ENCODE assay signal across 21 cellular contexts in genomic region chrX:3290561-3290960, GRCh38. TPM values are rescaled to one million over a fixed set of nuclear protein-coding genes. Genes with fewer than 3 reads are reported as not detected.
DNase-seq lines count a peak whose midpoint lies in the region; ATAC-seq and TF ChIP-seq lines count a peak whose summit lies in the region.
"Had no signal": no experiment of that assay in that cellular context is flagged by ENCODE, and none has a peak within 500 bp of the region (broad histone marks: within the 10 kb centered on the region; RNA-seq: fewer than 3 reads in every experiment).

No MANE protein-coding gene starts in this region.

- H3K27me3 ChIP-seq in adipocyte (replicated peaks; ENCODE audit: control insufficient read depth, insufficient read depth, low read length) = no peaks in the 10 kb centered on the region
- H3K27me3 ChIP-seq in SK-N-SH (ENCODE audit: insufficient read depth) = no peaks in the 10 kb centered on the region
- H3K27me3 ChIP-seq: BE2C had no signal

- H2AFZ ChIP-seq in OCI-LY7 (ENCODE audit: low read length) (no peak overlapping the region), SK-N-SH (ENCODE audit: low read depth) (no peak overlapping the region)
- H2AFZ ChIP-seq: GM23248 had no signal

- no peak overlapping the region for H3K4me3 Mint-ChIP-seq in chondrocyte (ENCODE audit: unreplicated experiment)
- H3K4me3 Mint-ChIP-seq: CD4-positive, CD25-positive, alpha-beta regulatory T cell; CD8-positive, alpha-beta memory T cell had no signal

- WGBS in SK-N-SH (ENCODE audit: low lambda C conversion rate) = 7% methylated on average over 1 of the region's 1 CpG

- H3K9me3 ChIP-seq in adipocyte (ENCODE audit: control insufficient read depth, low read length) (no peaks in the 10 kb centered on the region), OCI-LY7 (ENCODE audit: low read length) (no peaks in the 10 kb centered on the region), SK-N-SH (no peaks in the 10 kb centered on the region)
- H3K9me3 ChIP-seq: BE2C had no signal

- H3K9ac ChIP-seq in adipocyte (ENCODE audit: low read length) (no peak overlapping the region), SK-N-SH (no peak overlapping the region)
- H3K9ac ChIP-seq: GM23248 had no signal

- intact Hi-C loops in OCI-LY7 (cut with micrococcal nuclease; ENCODE audit: unreplicated experiment) = no loop called here

- CTCF ChIA-PET in OCI-LY7 (lab: Charles Lee; ENCODE audit: unreplicated experiment) (no interaction called here), SK-N-SH (lab: Yijun Ruan, JAX) (no interaction called here)

- peaks cover 17% of the 10 kb centered on the region for H3K9me3 Mint-ChIP-seq in chondrocyte (ENCODE audit: low read depth)
- H3K9me3 Mint-ChIP-seq: CD4-positive, CD25-positive, alpha-beta regulatory T cell had no signal

- H3K27ac Mint-ChIP-seq in chondrocyte (ENCODE audit: unreplicated experiment) = peak overlapping the region; percentile 76
- H3K27ac Mint-ChIP-seq: CD4-positive, CD25-positive, alpha-beta regulatory T cell; CD8-positive, alpha-beta memory T cell had no signal

- H3K27me3 Mint-ChIP-seq in chondrocyte (ENCODE audit: low read depth) = no peaks in the 10 kb centered on the region
- H3K27me3 Mint-ChIP-seq: CD4-positive, CD25-positive, alpha-beta regulatory T cell had no signal

- H3K27ac ChIP-seq in OCI-LY7 (ENCODE audit: low read depth, low read length, poor library complexity, severe bottlenecking) = no peak overlapping the region
- no peak overlapping the region for H3K27ac ChIP-seq in SK-N-SH (ENCODE audit: low read depth in 2 of 2, low read length in 1 of 2)
- H3K27ac ChIP-seq: GM23248, HL-60 had no signal

- H3K79me2 ChIP-seq in OCI-LY7 (ENCODE audit: insufficient read depth, low read depth, low read length) (no peaks in the 10 kb centered on the region), SK-N-SH (ENCODE audit: insufficient read depth) (no peaks in the 10 kb centered on the region)

- H3K4me3 ChIP-seq in adipocyte (ENCODE audit: low read length) (no peak overlapping the region), OCI-LY7 (ENCODE audit: low read depth, low read length, poor library complexity, severe bottlenecking) (no peak overlapping the region), SK-N-SH (ENCODE audit: low read depth in 2 of 2, low read length in 1 of 2) (no peak overlapping the region)
- H3K4me3 ChIP-seq: GM23248 had no signal

- no peak for TF ChIP-seq RAD21 in SK-N-SH (IDR thresholded peaks at IDR 0.05; ENCODE audit: low read length)

- H3K4me2 ChIP-seq in OCI-LY7 (ENCODE audit: low read length) (no peak overlapping the region), SK-N-SH (no peak overlapping the region)

- H3K9me2 ChIP-seq in OCI-LY7 (ENCODE audit: insufficient read depth, low read length) (no peaks in the 10 kb centered on the region), SK-N-SH (no peaks in the 10 kb centered on the region)

- POLR2A ChIA-PET in OCI-LY7 (lab: Charles Lee) (no interaction called here), SK-N-SH (lab: Yijun Ruan, JAX) (no interaction called here)

- DNase-seq in M059J (ENCODE audit: low read depth) = peak; percentile 74
- peak; percentile 14 for DNase-seq in adipocyte (ENCODE audit: low read depth)
- DNase-seq in chondrocyte (ENCODE audit: low spot score) = no peak
- no peak for DNase-seq in OCI-LY7 (ENCODE audit: low spot score)
- DNase-seq in NCI-H1092 treated with DMSO at 0.1 percent for 48 hours (lab: John Stamatoyannopoulos, UW) = no peak
- no peak for DNase-seq in SK-N-SH
- DNase-seq: ACHN; BE2C; C1 segment of cervical spinal cord; CD4-positive, CD25-positive, alpha-beta regulatory T cell; CD8-positive, alpha-beta memory T cell; COR-L47; DMS 273 treated with DMSO at 0.1 percent for 48 hours; DMS53; DND-41; GM23248; HCEC 1CT; IMR-90 had no signal

- H3K4me1 Mint-ChIP-seq in chondrocyte (ENCODE audit: low read depth) = peaks cover 68% of the 10 kb centered on the region
- H3K4me1 Mint-ChIP-seq: CD4-positive, CD25-positive, alpha-beta regulatory T cell; CD8-positive, alpha-beta memory T cell had no signal

- no peak for TF ChIP-seq EP300 in SK-N-SH (IDR thresholded peaks at IDR 0.05; ENCODE audit: borderline replicate concordance in 1 of 2, low read depth in 1 of 2, low read length in 1 of 2)

- no peaks in the 10 kb centered on the region for H3K36me3 ChIP-seq in adipocyte (ENCODE audit: control insufficient read depth, insufficient read depth, low read length, severe bottlenecking)
- H3K36me3 ChIP-seq in OCI-LY7 (ENCODE audit: insufficient read depth, low read length) = no peaks in the 10 kb centered on the region
- no peaks in the 10 kb centered on the region for H3K36me3 ChIP-seq in SK-N-SH (replicated peaks in 1 of 2; ENCODE audit: control insufficient read depth in 1 of 2, insufficient read depth in 2 of 2, low read length in 1 of 2)
- H3K36me3 ChIP-seq: BE2C had no signal

- H3F3A ChIP-seq in SK-N-SH (replicated peaks; ENCODE audit: insufficient read depth) = no peaks in the 10 kb centered on the region

- BruUV-seq in OCI-LY7 (replicated peaks; lab: Mats Ljungman, UMichigan) = no TSS peak

- no peak for TF ChIP-seq CTCF in chondrocyte (IDR thresholded peaks at IDR 0.05)
- no peak for TF ChIP-seq CTCF in OCI-LY7 (conservative IDR thresholded peaks at IDR 0.05; ENCODE audit: low read length)
- no peak for TF ChIP-seq CTCF in SK-N-SH (IDR thresholded peaks at IDR 0.05)

- H4K20me1 ChIP-seq in OCI-LY7 (ENCODE audit: insufficient read depth, low read length) (no peaks in the 10 kb centered on the region), SK-N-SH (ENCODE audit: insufficient read depth) (no peaks in the 10 kb centered on the region)

- H3K4me1 ChIP-seq in adipocyte (ENCODE audit: control insufficient read depth, insufficient read depth, low read length) (no peaks in the 10 kb centered on the region), OCI-LY7 (ENCODE audit: insufficient read depth, low read length, poor library complexity, severe bottlenecking) (no peaks in the 10 kb centered on the region), SK-N-SH (ENCODE audit: control insufficient read depth in 1 of 2, insufficient read depth in 2 of 2, low read depth in 1 of 2, low read length in 1 of 2) (no peaks in the 10 kb centered on the region)
- H3K4me1 ChIP-seq: BE2C had no signal

- ATAC-seq in GM21825 (IDR thresholded peaks at IDR 0.05; ENCODE audit: unreplicated experiment) = no peak

- H3K36me3 Mint-ChIP-seq in chondrocyte (ENCODE audit: low read depth) = no peaks in the 10 kb centered on the region
- H3K36me3 Mint-ChIP-seq: CD4-positive, CD25-positive, alpha-beta regulatory T cell; CD8-positive, alpha-beta memory T cell had no signal

TF ChIP-seq in SK-N-SH, 30 proteins besides CTCF, POLR2A, EP300 and RAD21:
- no peak for TF ChIP-seq MXI1 (IDR thresholded peaks at IDR 0.05; ENCODE audit: low read depth, low read length)
- no peak for TF ChIP-seq FOSL2 (IDR thresholded peaks at IDR 0.05; ENCODE audit: borderline replicate concordance, low read depth)
- no peak for TF ChIP-seq TCF12 (IDR thresholded peaks at IDR 0.05)
- no peak for TF ChIP-seq MEF2A (IDR thresholded peaks at IDR 0.05; ENCODE audit: borderline replicate concordance, low read depth)
- TF ChIP-seq POLR2AphosphoS5 (IDR thresholded peaks at IDR 0.05; ENCODE audit: low read depth, low read length) = no peak
- TF ChIP-seq SMC3 (IDR thresholded peaks at IDR 0.05; ENCODE audit: low read depth, low read length) = no peak
- TF ChIP-seq FOXM1 (IDR thresholded peaks at IDR 0.05; ENCODE audit: low read depth) = no peak
- TF ChIP-seq NRF1 (IDR thresholded peaks at IDR 0.05; ENCODE audit: low read depth, low read length) = no peak

RNA-seq across cellular contexts. Expression of gene MXRA5, which starts 55.9 kb away (rescaled TPM):
- 2.8 and 5.5 TPM in 2 replicates for total RNA-seq in M059J (2014; rRNA removed; shearing (Covaris generic))
- total RNA-seq in chondrocyte (26.3 to 103 TPM (median 26.4 TPM) in 3 replicates), OCI-LY7 (2022) (not detected in 2 replicates)
- not detected in 2 replicates for total RNA-seq in OCI-LY7 (2014; rRNA removed; shearing (Covaris generic))
- 5.3 and 7.9 TPM in 2 replicates for polyA plus RNA-seq in SK-N-SH (2012; rRNA removed)
- polyA plus RNA-seq in SK-N-SH (2012; cell fraction: cytosol; rRNA removed) = 6.8 and 9.1 TPM in 2 replicates
- 5.5 and 9.2 TPM in 2 replicates for polyA plus RNA-seq in SK-N-SH (2012; cell fraction: nucleus; rRNA removed)
- total RNA-seq: CD4-positive, CD25-positive, alpha-beta regulatory T cell; CD8-positive, alpha-beta memory T cell; HT1080 had no signal
- polyA plus RNA-seq: CD4-positive, CD25-positive, alpha-beta regulatory T cell; CD8-positive, alpha-beta memory T cell had no signal

Comparison
In these comparisons a context has a peak if more than half of its experiments do, and no peak if none do; other contexts are left out.
1. DNase-seq: peak in M059J (single experiment) and adipocyte (single experiment); none in chondrocyte (single experiment), OCI-LY7 (single experiment), NCI-H1092 treated with DMSO at 0.1 percent for 48 hours (single experiment) and SK-N-SH (single experiment).